Comparison of ENCODE assay signal across 8 cellular contexts in genomic region chr15:45126535-45127158, GRCh38. TPM values are rescaled to one million over a fixed set of nuclear protein-coding genes. Genes with fewer than 3 reads are reported as not detected.
DNase-seq lines count a peak whose midpoint lies in the region; ATAC-seq, FAIRE-seq and TF ChIP-seq lines count a peak whose summit lies in the region.

No MANE protein-coding gene starts in this region.

- no peaks in the 10 kb centered on the region for H4K20me1 ChIP-seq in osteoblast (ENCODE audit: insufficient read depth, low read length)

- H3K4me3 ChIP-seq in AG04450 (ENCODE audit: low read depth, low read length), result no peak overlapping the region
- no peak overlapping the region for H3K4me3 ChIP-seq in cardiac fibroblast (replicated peaks in 1 of 2; ENCODE audit: low read depth in 2 of 2, low read length in 2 of 2)
- no peak overlapping the region for H3K4me3 ChIP-seq in osteoblast (ENCODE audit: insufficient read depth, low read length)

- no peaks in the 10 kb centered on the region for H3K36me3 ChIP-seq in osteoblast (ENCODE audit: insufficient read depth, low read length)

- DNase-seq in AG04450 (ENCODE audit: low read depth, low spot score), result no peak
- peak; percentile 63 for DNase-seq in OCI-M1 (lab: John Stamatoyannopoulos, UW)
- peak; percentile 34 to 57 for DNase-seq in cardiac fibroblast (ENCODE audit: low read depth in 2 of 2)
- DNase-seq in osteoblast (ENCODE audit: insufficient read length, low spot score, missing footprints), result peak; percentile 87

- ATAC-seq in GM18873 (IDR thresholded peaks at IDR 0.05; ENCODE audit: low FRiP score, unreplicated experiment) (no peak), GM18502 (IDR thresholded peaks at IDR 0.05; ENCODE audit: poor library complexity, unreplicated experiment) (no peak), GM18498 (IDR thresholded peaks at IDR 0.05; ENCODE audit: unreplicated experiment) (no peak)

- TF ChIP-seq CTCF in AG04450 (IDR thresholded peaks at IDR 0.05; ENCODE audit: low read depth, low read length) (peak; percentile 64), cardiac fibroblast (IDR thresholded peaks at IDR 0.05; ENCODE audit: low read depth, low read length) (peak; percentile 75), osteoblast (IDR thresholded peaks at IDR 0.05; ENCODE audit: extremely low read depth, low read depth, low read length) (peak; percentile 82)

- H3K4me1 ChIP-seq in osteoblast (ENCODE audit: insufficient read depth, low read length), result peaks cover 7% of the 10 kb centered on the region

- POLR2A ChIA-PET in AG04450 (lab: Yijun Ruan, JAX), result no interaction called here

- CTCF ChIA-PET in AG04450 (lab: Charles Lee), result interaction anchor here (0.6 to 2.7 kb wide), 21 partner anchors 8 to 432 kb away, joined by 3 to 37 read pairs (median 4); partner anchors contain the start of genes DUOX2 and DUOXA2

- FAIRE-seq in G401.6 (lab: Jason Lieb, UNC), result peak; percentile 60

- H3K9me3 ChIP-seq in AG04450 (ENCODE audit: control insufficient read depth, insufficient read depth, low read length) (no peaks in the 10 kb centered on the region; the same call in 1 of the 2 replicates), osteoblast (ENCODE audit: low read depth, low read length) (no peaks in the 10 kb centered on the region)

- H3K27ac ChIP-seq in AG04450 (ENCODE audit: low read depth, low read length) (no peak overlapping the region), osteoblast (ENCODE audit: low read depth, low read length) (no peak overlapping the region)

- no peak overlapping the region for H2AFZ ChIP-seq in osteoblast (ENCODE audit: low read length)

- H3K4me2 ChIP-seq in osteoblast (ENCODE audit: insufficient read depth, low read length), result no peak overlapping the region

- H3K27me3 ChIP-seq in AG04450 (ENCODE audit: control insufficient read depth, insufficient read depth, low read length) (peaks cover 42% of the 10 kb centered on the region), osteoblast (ENCODE audit: insufficient read depth, low read length) (peaks cover 58% of the 10 kb centered on the region)

- H3K79me2 ChIP-seq in osteoblast (ENCODE audit: insufficient read depth, low read length), result no peaks in the 10 kb centered on the region

RNA-seq across cellular contexts. Expression of gene DUOXA1, which starts 3.0 kb away (rescaled TPM):
- not detected in 2 replicates for polyA plus RNA-seq in AG04450 (2011; rRNA removed)
- not detected in 2 replicates for polyA minus RNA-seq in AG04450 (2011; rRNA and poly(A)+ RNA removed)
- 0.29 and 0.36 TPM in 2 replicates for total RNA-seq in osteoblast

RNA-seq across cellular contexts. Expression of gene DUOX1, which starts 3.1 kb away (rescaled TPM):
- polyA plus RNA-seq in AG04450 (2011; rRNA removed), result not detected in 2 replicates
- polyA minus RNA-seq in AG04450 (2011; rRNA and poly(A)+ RNA removed), result not detected in 2 replicates
- under 0.01 and 0.29 TPM in 2 replicates for total RNA-seq in osteoblast

RNA-seq across cellular contexts. Expression of gene DUOXA2, which starts 12.5 kb away (rescaled TPM):
- not detected in 2 replicates for polyA plus RNA-seq in AG04450 (2011; rRNA removed)
- not detected in 2 replicates for polyA minus RNA-seq in AG04450 (2011; rRNA and poly(A)+ RNA removed)
- not detected in 2 replicates for total RNA-seq in osteoblast

RNA-seq across cellular contexts. Expression of gene DUOX2, which starts 12.7 kb away (rescaled TPM):
- polyA plus RNA-seq in AG04450 (2011; rRNA removed), result 0.02 TPM in 1 of 2 replicates, not detected in the other
- polyA minus RNA-seq in AG04450 (2011; rRNA and poly(A)+ RNA removed), result 0.05 TPM in 1 of 2 replicates, not detected in the other
- under 0.01 TPM in 1 of 2 replicates, not detected in the other for total RNA-seq in osteoblast
